Comparison of ENCODE assay signal across 8 cellular contexts in genomic region chr1:147389532-147390184, GRCh38.
A peak's percentile ranks its signal among the peaks of the same experiment; 100 is the strongest.
DNase-seq lines count a peak whose midpoint lies in the region; ATAC-seq and TF ChIP-seq lines count a peak whose summit lies in the region.

No MANE protein-coding gene starts in this region.

- peaks cover 2% of the 10 kb centered on the region for H3K36me3 Mint-ChIP-seq in neural crest cell (ENCODE audit: low read depth)
- no peaks in the 10 kb centered on the region for H3K36me3 Mint-ChIP-seq in activated T-helper 2 cell treated with anti-CD3 and anti-CD28 coated beads, Interferon-gamma antibody, Interleukin-2, Interleukin-4, amounts not matched to agents 10 μg/mL and 5 μg/mL and 100 μg/mL, durations not matched to agents 14 hours and 24 hours and 36 hours (ENCODE audit: low read depth)

- H3K4me3 ChIP-seq in NB4 (ENCODE audit: low read depth, low read length) (no peak overlapping the region), fibroblast of pulmonary artery (replicated peaks; ENCODE audit: low read depth, low read length) (no peak overlapping the region)

- peaks cover 4% of the 10 kb centered on the region for H3K9me3 Mint-ChIP-seq in neural crest cell
- H3K9me3 Mint-ChIP-seq in activated T-helper 2 cell treated with anti-CD3 and anti-CD28 coated beads, Interferon-gamma antibody, Interleukin-2, Interleukin-4, amounts not matched to agents 10 μg/mL and 5 μg/mL and 100 μg/mL, durations not matched to agents 14 hours and 24 hours and 36 hours = no peaks in the 10 kb centered on the region

- no peak overlapping the region for H3K4me3 Mint-ChIP-seq in neural crest cell
- H3K4me3 Mint-ChIP-seq in activated T-helper 2 cell treated with anti-CD3 and anti-CD28 coated beads, Interferon-gamma antibody, Interleukin-2, Interleukin-4, amounts not matched to agents 10 μg/mL and 5 μg/mL and 100 μg/mL, durations not matched to agents 14 hours and 24 hours and 36 hours (ENCODE audit: low read depth) = no peak overlapping the region

- no peaks in the 10 kb centered on the region for H3K27me3 Mint-ChIP-seq in neural crest cell (ENCODE audit: low read depth)
- peaks cover 18% of the 10 kb centered on the region for H3K27me3 Mint-ChIP-seq in activated T-helper 2 cell treated with anti-CD3 and anti-CD28 coated beads, Interferon-gamma antibody, Interleukin-2, Interleukin-4, amounts not matched to agents 10 μg/mL and 5 μg/mL and 100 μg/mL, durations not matched to agents 14 hours and 24 hours and 36 hours (ENCODE audit: low read depth)

- peaks cover 4% of the 10 kb centered on the region for H3K4me1 Mint-ChIP-seq in neural crest cell
- no peaks in the 10 kb centered on the region for H3K4me1 Mint-ChIP-seq in activated T-helper 2 cell treated with anti-CD3 and anti-CD28 coated beads, Interferon-gamma antibody, Interleukin-2, Interleukin-4, amounts not matched to agents 10 μg/mL and 5 μg/mL and 100 μg/mL, durations not matched to agents 14 hours and 24 hours and 36 hours (ENCODE audit: low read depth)

- DNase-seq in AG09319 (ENCODE audit: extremely low read depth, low read depth) = peak; percentile 27
- DNase-seq in NB4 (ENCODE audit: low read depth) = peak; percentile 46
- peak; percentile 43 for DNase-seq in SW480 (ENCODE audit: low spot score)
- peak; percentile 67 for DNase-seq in fibroblast of pulmonary artery (ENCODE audit: low read depth)
- peak; percentile 12 for DNase-seq in neural crest cell (ENCODE audit: low read depth, low spot score)
- no peak for DNase-seq in activated T-helper 2 cell treated with anti-CD3 and anti-CD28 coated beads, Interferon-gamma antibody, Interleukin-2, Interleukin-4, amounts not matched to agents 10 μg/mL and 5 μg/mL and 100 μg/mL, durations not matched to agents 14 hours and 24 hours and 36 hours (ENCODE audit: low spot score)

- TF ChIP-seq CTCF in AG09319 (IDR thresholded peaks at IDR 0.05; ENCODE audit: low read depth, low read length) (peak; percentile 79), GM12874 (IDR thresholded peaks at IDR 0.05; ENCODE audit: insufficient read depth, low read depth, low read length) (peak; percentile 58), NB4 (IDR thresholded peaks at IDR 0.05; ENCODE audit: low read depth, low read length) (peak; percentile 57), fibroblast of pulmonary artery (IDR thresholded peaks at IDR 0.05; ENCODE audit: low read length, missing control alignments) (peak; percentile 84), neural crest cell (conservative IDR thresholded peaks at IDR 0.05) (peak; percentile 75)

- no peak for ATAC-seq in GM19351 (IDR thresholded peaks at IDR 0.05; ENCODE audit: unreplicated experiment)

- no peak for TF ChIP-seq POLR2A in NB4 (IDR thresholded peaks at IDR 0.05; ENCODE audit: extremely low read depth, insufficient read length)

- no peak overlapping the region for H3K27ac Mint-ChIP-seq in neural crest cell (ENCODE audit: unreplicated experiment)
- no peak overlapping the region for H3K27ac Mint-ChIP-seq in activated T-helper 2 cell treated with anti-CD3 and anti-CD28 coated beads, Interferon-gamma antibody, Interleukin-2, Interleukin-4, amounts not matched to agents 10 μg/mL and 5 μg/mL and 100 μg/mL, durations not matched to agents 14 hours and 24 hours and 36 hours

- intact Hi-C loops in activated T-helper 2 cell treated with anti-CD3 and anti-CD28 coated beads, Interferon-gamma antibody, Interleukin-2, Interleukin-4, amounts not matched to agents 10 μg/mL and 5 μg/mL and 100 μg/mL, durations not matched to agents 14 hours and 24 hours and 36 hours (cut with micrococcal nuclease) = loop anchor here (2.0 kb wide), 1 partner anchor 117 kb away; no protein-coding TSS in a partner anchor
